1 cellular context compared by ENCODE assay signal in the genomic region with DNA sequence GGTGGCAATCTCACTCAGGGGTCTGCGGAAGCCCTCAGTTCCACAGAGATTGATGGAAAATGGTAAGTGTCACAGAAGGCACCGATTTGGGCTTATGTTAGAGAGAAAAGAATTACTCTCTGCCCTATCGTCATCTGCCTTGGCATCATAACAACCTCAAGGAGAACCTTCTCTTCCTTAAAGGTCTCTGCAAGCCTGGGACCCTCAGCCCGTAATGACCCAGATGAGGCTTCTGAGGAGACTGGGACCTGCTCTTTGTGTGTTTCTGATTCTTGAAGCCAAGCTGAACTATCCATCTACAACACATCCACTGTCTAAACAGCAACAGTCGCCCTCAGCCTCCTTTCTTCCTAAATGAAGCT.
TF ChIP-seq lines count a peak whose summit lies in the region.

No MANE protein-coding gene starts in this region.

TF ChIP-seq in HCT116, 20 proteins besides CTCF, POLR2A, EP300 and RAD21:
- no peak for TF ChIP-seq EGR1 (IDR thresholded peaks at IDR 0.05; ENCODE audit: low read depth)
- TF ChIP-seq FOSL1 (IDR thresholded peaks at IDR 0.05; ENCODE audit: low read depth): no peak
- TF ChIP-seq ZBTB33 (IDR thresholded peaks at IDR 0.05; ENCODE audit: extremely low read depth, insufficient replicate concordance, low read length): no peak
- TF ChIP-seq, protein P1, sequence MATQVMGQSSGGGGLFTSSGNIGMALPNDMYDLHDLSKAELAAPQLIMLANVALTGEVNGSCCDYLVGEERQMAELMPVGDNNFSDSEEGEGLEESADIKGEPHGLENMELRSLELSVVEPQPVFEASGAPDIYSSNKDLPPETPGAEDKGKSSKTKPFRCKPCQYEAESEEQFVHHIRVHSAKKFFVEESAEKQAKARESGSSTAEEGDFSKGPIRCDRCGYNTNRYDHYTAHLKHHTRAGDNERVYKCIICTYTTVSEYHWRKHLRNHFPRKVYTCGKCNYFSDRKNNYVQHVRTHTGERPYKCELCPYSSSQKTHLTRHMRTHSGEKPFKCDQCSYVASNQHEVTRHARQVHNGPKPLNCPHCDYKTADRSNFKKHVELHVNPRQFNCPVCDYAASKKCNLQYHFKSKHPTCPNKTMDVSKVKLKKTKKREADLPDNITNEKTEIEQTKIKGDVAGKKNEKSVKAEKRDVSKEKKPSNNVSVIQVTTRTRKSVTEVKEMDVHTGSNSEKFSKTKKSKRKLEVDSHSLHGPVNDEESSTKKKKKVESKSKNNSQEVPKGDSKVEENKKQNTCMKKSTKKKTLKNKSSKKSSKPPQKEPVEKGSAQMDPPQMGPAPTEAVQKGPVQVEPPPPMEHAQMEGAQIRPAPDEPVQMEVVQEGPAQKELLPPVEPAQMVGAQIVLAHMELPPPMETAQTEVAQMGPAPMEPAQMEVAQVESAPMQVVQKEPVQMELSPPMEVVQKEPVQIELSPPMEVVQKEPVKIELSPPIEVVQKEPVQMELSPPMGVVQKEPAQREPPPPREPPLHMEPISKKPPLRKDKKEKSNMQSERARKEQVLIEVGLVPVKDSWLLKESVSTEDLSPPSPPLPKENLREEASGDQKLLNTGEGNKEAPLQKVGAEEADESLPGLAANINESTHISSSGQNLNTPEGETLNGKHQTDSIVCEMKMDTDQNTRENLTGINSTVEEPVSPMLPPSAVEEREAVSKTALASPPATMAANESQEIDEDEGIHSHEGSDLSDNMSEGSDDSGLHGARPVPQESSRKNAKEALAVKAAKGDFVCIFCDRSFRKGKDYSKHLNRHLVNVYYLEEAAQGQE (IDR thresholded peaks at IDR 0.05; ENCODE audit: low read depth): no peak
- no peak for TF ChIP-seq ATF3 (IDR thresholded peaks at IDR 0.05)
- TF ChIP-seq SRF (IDR thresholded peaks at IDR 0.05; ENCODE audit: low read depth): no peak
- no peak for TF ChIP-seq EZH2 (IDR thresholded peaks at IDR 0.05)
- TF ChIP-seq SIN3A (IDR thresholded peaks at IDR 0.05; ENCODE audit: low read depth): no peak
- TF ChIP-seq, protein P2, sequence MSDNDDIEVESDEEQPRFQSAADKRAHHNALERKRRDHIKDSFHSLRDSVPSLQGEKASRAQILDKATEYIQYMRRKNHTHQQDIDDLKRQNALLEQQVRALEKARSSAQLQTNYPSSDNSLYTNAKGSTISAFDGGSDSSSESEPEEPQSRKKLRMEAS (IDR thresholded peaks at IDR 0.05): no peak
- no peak for TF ChIP-seq POLR2AphosphoS5 (IDR thresholded peaks at IDR 0.05; ENCODE audit: low read depth, low read length)
- no peak for TF ChIP-seq ELF1 (IDR thresholded peaks at IDR 0.05; ENCODE audit: borderline replicate concordance, low read depth)
- no peak for TF ChIP-seq YY1 (IDR thresholded peaks at IDR 0.05; ENCODE audit: extremely low read depth, insufficient replicate concordance, low read depth, low read length)
- no peak for TF ChIP-seq SP1 (IDR thresholded peaks at IDR 0.05; ENCODE audit: low read depth)
- TF ChIP-seq TCF7L2 (IDR thresholded peaks at IDR 0.05; ENCODE audit: borderline replicate concordance, extremely low read depth, insufficient read depth, insufficient read length): no peak
- no peak for TF ChIP-seq CEBPB (IDR thresholded peaks at IDR 0.05; ENCODE audit: low read depth)
- TF ChIP-seq EZH2phosphoT487 (IDR thresholded peaks at IDR 0.05; ENCODE audit: borderline replicate concordance): no peak
- no peak for TF ChIP-seq ZNF274 (IDR thresholded peaks at IDR 0.05; ENCODE audit: low read depth, low read length)
